Comparison of ENCODE assay signal across 12 cellular contexts in genomic region chrX:41932885-41933284, GRCh38.
"Had no signal": no experiment of that assay in that cellular context is flagged by ENCODE, and none has a peak within 500 bp of the region (broad histone marks: within the 10 kb centered on the region; RNA-seq: fewer than 3 reads in every experiment).

No MANE protein-coding gene starts in this region.

- DNase-seq: activated CD4-positive, alpha-beta T cell treated with anti-CD3 and anti-CD28 coated beads, Interleukin-2, amount 50 U/mL, for 4 hours; activated CD8-positive, alpha-beta memory T cell treated with anti-CD3 and anti-CD28 coated beads, Interleukin-2, amount 50 U/mL, for 48 hours; dorsolateral prefrontal cortex; left ventricle myocardium inferior; naive B cell; stimulated activated CD4-positive, alpha-beta T cell treated with anti-CD3 and anti-CD28 coated beads, Interleukin-1b, Interleukin-23, amount 100 ng/mL, for 48 hours had no signal

- H3K4me1 ChIP-seq: ascending aorta, left ventricle myocardium inferior, parathyroid adenoma, SJCRH30 had no signal

- H3K36me3 Mint-ChIP-seq: naive B cell had no signal

- H3K27ac Mint-ChIP-seq: activated T-helper 2 cell treated with anti-CD3 and anti-CD28 coated beads, Interferon-gamma antibody, Interleukin-2, Interleukin-4, amounts not matched to agents 10 μg/mL and 5 μg/mL and 100 μg/mL, durations not matched to agents 14 hours and 24 hours and 36 hours; naive B cell had no signal

- H3K9me3 Mint-ChIP-seq: activated T-helper 2 cell treated with anti-CD3 and anti-CD28 coated beads, Interferon-gamma antibody, Interleukin-2, Interleukin-4, amounts not matched to agents 10 μg/mL and 5 μg/mL and 100 μg/mL, durations not matched to agents 14 hours and 24 hours and 36 hours had no signal

- H3K27me3 ChIP-seq: ascending aorta, SJCRH30 had no signal

- FAIRE-seq: bronchial epithelial cell, urothelium cell line had no signal

- H3K4me3 Mint-ChIP-seq: naive B cell had no signal

- H3K27ac ChIP-seq: ascending aorta, dorsolateral prefrontal cortex, left ventricle myocardium inferior, parathyroid adenoma, SJCRH30 had no signal

- H3K4me1 Mint-ChIP-seq: naive B cell had no signal
